29 cellular contexts compared by ENCODE assay signal in genomic region chr1:37866491-37866890, GRCh38. TPM values are rescaled to one million over a fixed set of nuclear protein-coding genes. Genes with fewer than 3 reads are reported as not detected.
DNase-seq lines count a peak whose midpoint lies in the region; TF ChIP-seq lines count a peak whose summit lies in the region.
"Had no signal": no experiment of that assay in that cellular context is flagged by ENCODE, and none has a peak within 500 bp of the region (broad histone marks: within the 10 kb centered on the region; RNA-seq: fewer than 3 reads in every experiment).

No MANE protein-coding gene starts in this region.

- H3K9me3 Mint-ChIP-seq in MCF 10A (ENCODE audit: unreplicated experiment) = no peaks in the 10 kb centered on the region
- H3K9me3 Mint-ChIP-seq in activated T-helper 1 cell treated with anti-CD3 and anti-CD28 coated beads, Interleukin-12 subunit alpha, Interleukin-12 subunit beta, Interleukin-2, Interleukin-4 antibody, amounts not matched to agents 30 ng/mL and 10 ng/mL and 1 ng/mL, durations not matched to agents 14 hours and 24 hours and 36 hours = no peaks in the 10 kb centered on the region
- H3K9me3 Mint-ChIP-seq: CD4-positive, alpha-beta memory T cell; GM23338 had no signal

- TF ChIP-seq CTCF in MCF 10A (IDR thresholded peaks at IDR 0.05; ENCODE audit: unreplicated experiment) (no peak), breast epithelium (IDR thresholded peaks at IDR 0.05) (no peak)

- no peak overlapping the region for H3K4me3 ChIP-seq in breast epithelium
- H3K4me3 ChIP-seq in esophagus (ENCODE audit: low read depth in 1 of 2, low read length in 2 of 2) = no peak overlapping the region
- H3K4me3 ChIP-seq: ascending aorta, GM23338, smooth muscle cell, stomach, thyroid gland had no signal

- TF ChIP-seq POLR2A in breast epithelium (IDR thresholded peaks at IDR 0.05) = no peak

- DNase-seq in MCF 10A (ENCODE audit: unreplicated experiment) (no peak), breast epithelium (ENCODE audit: low spot score in 2 of 2) (no peak), NCI-H446 treated with DMSO at 0.1 percent for 48 hours (lab: John Stamatoyannopoulos, UW) (no peak), NCI-H1048 (lab: John Stamatoyannopoulos, UW) (no peak), GOT3 (lab: John Stamatoyannopoulos, UW) (no peak)
- no peak for DNase-seq in activated T-helper 1 cell treated with anti-CD3 and anti-CD28 coated beads, Interleukin-12 subunit alpha, Interleukin-12 subunit beta, Interleukin-2, Interleukin-4 antibody, amounts not matched to agents 30 ng/mL and 10 ng/mL and 1 ng/mL, durations not matched to agents 14 hours and 24 hours and 36 hours (ENCODE audit: low spot score)
- DNase-seq: activated CD4-positive, CD25-positive, alpha-beta regulatory T cell treated with anti-CD3 and anti-CD28 coated beads, Interleukin-2, amount 50 U/mL, for 72 hours; activated T-cell treated with anti-CD3 and anti-CD28 coated beads, Interleukin-2, amount 50 U/mL, for 1 hour; caudate nucleus; CD4-positive, alpha-beta memory T cell; cortex of kidney; effector memory CD4-positive, alpha-beta T cell; head of caudate nucleus; islet precursor cell; left ventricle myocardium superior; MM.1S; NCI-H2029; NCI-H524 treated with DMSO at 0.1 percent for 48 hours; OCI-M1; stomach; thyroid gland had no signal

- no peaks in the 10 kb centered on the region for H3K27me3 Mint-ChIP-seq in MCF 10A (ENCODE audit: insufficient read depth, unreplicated experiment)
- H3K27me3 Mint-ChIP-seq in activated T-helper 1 cell treated with anti-CD3 and anti-CD28 coated beads, Interleukin-12 subunit alpha, Interleukin-12 subunit beta, Interleukin-2, Interleukin-4 antibody, amounts not matched to agents 30 ng/mL and 10 ng/mL and 1 ng/mL, durations not matched to agents 14 hours and 24 hours and 36 hours (ENCODE audit: insufficient read depth) = no peaks in the 10 kb centered on the region
- H3K27me3 Mint-ChIP-seq: activated naive CD8-positive, alpha-beta T cell; B cell; CD4-positive, alpha-beta memory T cell had no signal

- H3K36me3 ChIP-seq in breast epithelium = no peaks in the 10 kb centered on the region
- peaks cover 5 to 18% of the 10 kb centered on the region in 2 donors for H3K36me3 ChIP-seq in esophagus (ENCODE audit: control insufficient read depth in 2 of 2, insufficient read depth in 2 of 2, low read length in 1 of 2)

- 74 to 84% methylated on average over 1 of the region's 1 CpG for WGBS in esophagus, 2 donors

- CTCF ChIA-PET in MCF 10A (lab: Yijun Ruan, JAX) = interaction anchor here (0.5 kb wide), 1 partner anchor 9 kb away, joined by 4 read pairs; no protein-coding TSS in a partner anchor

- H3K27me3 ChIP-seq in breast epithelium (no peaks in the 10 kb centered on the region), esophagus (ENCODE audit: control insufficient read depth in 1 of 2, insufficient read depth in 2 of 2, low read length in 2 of 2) (no peaks in the 10 kb centered on the region)
- H3K27me3 ChIP-seq: ascending aorta, stomach, thyroid gland had no signal

- no peak overlapping the region for H3K4me3 Mint-ChIP-seq in MCF 10A (ENCODE audit: unreplicated experiment)
- H3K4me3 Mint-ChIP-seq in activated T-helper 1 cell treated with anti-CD3 and anti-CD28 coated beads, Interleukin-12 subunit alpha, Interleukin-12 subunit beta, Interleukin-2, Interleukin-4 antibody, amounts not matched to agents 30 ng/mL and 10 ng/mL and 1 ng/mL, durations not matched to agents 14 hours and 24 hours and 36 hours = no peak overlapping the region
- H3K4me3 Mint-ChIP-seq: activated naive CD8-positive, alpha-beta T cell; B cell; CD4-positive, alpha-beta memory T cell; GM23338 had no signal

- H3K27ac Mint-ChIP-seq in MCF 10A (ENCODE audit: low read depth, unreplicated experiment) = peak overlapping the region; percentile 70
- peak overlapping the region; percentile 36 for H3K27ac Mint-ChIP-seq in activated T-helper 1 cell treated with anti-CD3 and anti-CD28 coated beads, Interleukin-12 subunit alpha, Interleukin-12 subunit beta, Interleukin-2, Interleukin-4 antibody, amounts not matched to agents 30 ng/mL and 10 ng/mL and 1 ng/mL, durations not matched to agents 14 hours and 24 hours and 36 hours
- H3K27ac Mint-ChIP-seq: activated naive CD8-positive, alpha-beta T cell; B cell; CD4-positive, alpha-beta memory T cell; GM23338 had no signal

- no peaks in the 10 kb centered on the region for H3K4me1 ChIP-seq in breast epithelium
- peaks cover 0 to 8% of the 10 kb centered on the region in 2 donors for H3K4me1 ChIP-seq in esophagus (ENCODE audit: control insufficient read depth in 2 of 2, insufficient read depth in 2 of 2, low read length in 1 of 2)
- H3K4me1 ChIP-seq: ascending aorta, parathyroid adenoma, thyroid gland had no signal

- H3K27ac ChIP-seq in breast epithelium (no peak overlapping the region), esophagus (ENCODE audit: low read depth in 2 of 2, low read length in 1 of 2) (peak overlapping the region; percentile 63 to 98)
- H3K27ac ChIP-seq: ascending aorta, KMS-11, parathyroid adenoma, thyroid gland had no signal

- intact Hi-C loops in MCF 10A (cut with micrococcal nuclease) (no loop called here), breast epithelium (cut with DNase I; ENCODE audit: low total_unique reads) (no loop called here)
- intact Hi-C loops in activated T-helper 1 cell treated with anti-CD3 and anti-CD28 coated beads, Interleukin-12 subunit alpha, Interleukin-12 subunit beta, Interleukin-2, Interleukin-4 antibody, amounts not matched to agents 30 ng/mL and 10 ng/mL and 1 ng/mL, durations not matched to agents 14 hours and 24 hours and 36 hours (cut with micrococcal nuclease) = loop anchor here (10.0 kb wide), 1 partner anchor 148 kb away; the partner anchor contains the start of gene UTP11

- no TSS peak for BruUV-seq in MCF 10A (replicated peaks; lab: Mats Ljungman, UMichigan)

- POLR2A ChIA-PET in MCF 10A (lab: Yijun Ruan, JAX) = interaction anchor here (1.7 kb wide), 1 partner anchor 16 kb away, joined by 4 read pairs; no protein-coding TSS in a partner anchor

- H3K36me3 Mint-ChIP-seq in MCF 10A (ENCODE audit: insufficient read depth, unreplicated experiment) = peaks cover 5% of the 10 kb centered on the region
- H3K36me3 Mint-ChIP-seq in activated T-helper 1 cell treated with anti-CD3 and anti-CD28 coated beads, Interleukin-12 subunit alpha, Interleukin-12 subunit beta, Interleukin-2, Interleukin-4 antibody, amounts not matched to agents 30 ng/mL and 10 ng/mL and 1 ng/mL, durations not matched to agents 14 hours and 24 hours and 36 hours (ENCODE audit: low read depth) = peaks cover 33% of the 10 kb centered on the region

- H3K9me3 ChIP-seq in breast epithelium = no peaks in the 10 kb centered on the region
- H3K9me3 ChIP-seq in esophagus (ENCODE audit: control insufficient read depth in 2 of 2, insufficient read depth in 1 of 2, low read depth in 1 of 2, low read length in 1 of 2) = no peaks in the 10 kb centered on the region
- H3K9me3 ChIP-seq: ascending aorta, stomach, thyroid gland had no signal

- peaks cover 26% of the 10 kb centered on the region for H3K4me1 Mint-ChIP-seq in MCF 10A (ENCODE audit: insufficient read depth, unreplicated experiment)
- H3K4me1 Mint-ChIP-seq in activated T-helper 1 cell treated with anti-CD3 and anti-CD28 coated beads, Interleukin-12 subunit alpha, Interleukin-12 subunit beta, Interleukin-2, Interleukin-4 antibody, amounts not matched to agents 30 ng/mL and 10 ng/mL and 1 ng/mL, durations not matched to agents 14 hours and 24 hours and 36 hours (ENCODE audit: low read depth) = peaks cover 10% of the 10 kb centered on the region
- H3K4me1 Mint-ChIP-seq: B cell; CD4-positive, alpha-beta memory T cell; GM23338 had no signal

RNA-seq across cellular contexts. Expression of gene MTF1, which starts 7.1 kb away (rescaled TPM):
- total RNA-seq in MCF 10A (2022) = 28.4 and 34.7 TPM in 2 replicates
- total RNA-seq in breast epithelium = 1 to 10 TPM; 4.9 to 5.3 (median 5.0) TPM
- total RNA-seq in activated T-helper 1 cell treated with anti-CD3 and anti-CD28 coated beads, Interleukin-12 subunit alpha, Interleukin-12 subunit beta, Interleukin-2, Interleukin-4 antibody, amounts not matched to agents 30 ng/mL and 10 ng/mL and 1 ng/mL, durations not matched to agents 14 hours and 24 hours and 36 hours = 31.7 and 35.3 TPM in 2 replicates
- polyA plus RNA-seq in esophagus = 1 to 10 TPM; 3.2 to 5.6 TPM

RNA-seq across cellular contexts. Expression of gene YRDC, which starts 58.5 kb away (rescaled TPM):
- total RNA-seq in MCF 10A (2022) (40.4 and 41.5 TPM in 2 replicates), breast epithelium (10 to 100 TPM; 11.6 to 19.3 (median 12.5) TPM)
- total RNA-seq in activated T-helper 1 cell treated with anti-CD3 and anti-CD28 coated beads, Interleukin-12 subunit alpha, Interleukin-12 subunit beta, Interleukin-2, Interleukin-4 antibody, amounts not matched to agents 30 ng/mL and 10 ng/mL and 1 ng/mL, durations not matched to agents 14 hours and 24 hours and 36 hours = 73.9 and 77.6 TPM in 2 replicates
- polyA plus RNA-seq in esophagus = 10 to 100 TPM in 1 of 2 donors, 1 to 10 TPM in 1; 8.9 to 15.6 TPM

RNA-seq across cellular contexts. Expression of gene C1orf122, which starts 58.9 kb away (rescaled TPM):
- total RNA-seq in MCF 10A (2022) (72.4 and 81.5 TPM in 2 replicates), breast epithelium (10 to 100 TPM; 58.5 to 64.6 (median 58.9) TPM)
- 30.7 and 33.3 TPM in 2 replicates for total RNA-seq in activated T-helper 1 cell treated with anti-CD3 and anti-CD28 coated beads, Interleukin-12 subunit alpha, Interleukin-12 subunit beta, Interleukin-2, Interleukin-4 antibody, amounts not matched to agents 30 ng/mL and 10 ng/mL and 1 ng/mL, durations not matched to agents 14 hours and 24 hours and 36 hours
- polyA plus RNA-seq in esophagus = 10 to 100 TPM; 19.3 to 39.0 TPM

Comparison
In these comparisons a context has a peak if more than half of its experiments do, and no peak if none do; other contexts are left out.
1. H3K27ac ChIP-seq: peak in esophagus (2 of 2); none in breast epithelium (0 of 2).